ENCODE assay signal across 1 cellular context in genomic region chr14:61837336-61838229, GRCh38.
TF ChIP-seq lines count a peak whose summit lies in the region.

No MANE protein-coding gene starts in this region.

TF ChIP-seq in GM12878, 131 proteins besides CTCF, POLR2A, EP300 and RAD21 (continued from another document):
- TF ChIP-seq CEBPZ (IDR thresholded peaks at IDR 0.05; ENCODE audit: low read depth, low read length) (no peak), NBN (IDR thresholded peaks at IDR 0.05) (0 out of 2 replicates have a peak, but pooled peaks have one; percentile 32), FOXM1 (IDR thresholded peaks at IDR 0.05; ENCODE audit: low read depth, low read length) (0 out of 2 replicates have a peak, but pooled peaks have one; percentile 27), YY1 (IDR thresholded peaks at IDR 0.05; ENCODE audit: low read depth, low read length) (peak; percentile 69), ZNF207 (IDR thresholded peaks at IDR 0.05; ENCODE audit: borderline replicate concordance) (no peak), CBFB (IDR thresholded peaks at IDR 0.05; ENCODE audit: low read depth) (no peak), EED (IDR thresholded peaks at IDR 0.05; ENCODE audit: low read depth) (no peak), IKZF1 (conservative IDR thresholded peaks at IDR 0.05) (peak; percentile 16; the same call in 1 of the 2 replicates), E4F1 (IDR thresholded peaks at IDR 0.05; ENCODE audit: borderline replicate concordance, partially characterized antibody) (no peak), FOS (IDR thresholded peaks at IDR 0.05; ENCODE audit: borderline replicate concordance, extremely low read depth, insufficient read length) (no peak), HSF1 (IDR thresholded peaks at IDR 0.05; ENCODE audit: low read depth, low read length) (no peak), HCFC1 (IDR thresholded peaks at IDR 0.05; ENCODE audit: low read length) (no peak), SPI1 (IDR thresholded peaks at IDR 0.05; ENCODE audit: borderline replicate concordance, insufficient read depth, low read depth, low read length) (peak; percentile 31; the same call in 1 of the 2 replicates), MEF2A (IDR thresholded peaks at IDR 0.05; ENCODE audit: insufficient read depth, low read depth, low read length) (no peak), MYC (IDR thresholded peaks at IDR 0.05; ENCODE audit: insufficient read depth, insufficient read length, insufficient replicate concordance, low read length, severe bottlenecking) (no peak), SMC3 (IDR thresholded peaks at IDR 0.05; ENCODE audit: borderline replicate concordance, low read length) (peak; percentile 99), IRF4 (IDR thresholded peaks at IDR 0.05; ENCODE audit: low read depth, low read length) (no peak)
- TF ChIP-seq, protein P1, sequence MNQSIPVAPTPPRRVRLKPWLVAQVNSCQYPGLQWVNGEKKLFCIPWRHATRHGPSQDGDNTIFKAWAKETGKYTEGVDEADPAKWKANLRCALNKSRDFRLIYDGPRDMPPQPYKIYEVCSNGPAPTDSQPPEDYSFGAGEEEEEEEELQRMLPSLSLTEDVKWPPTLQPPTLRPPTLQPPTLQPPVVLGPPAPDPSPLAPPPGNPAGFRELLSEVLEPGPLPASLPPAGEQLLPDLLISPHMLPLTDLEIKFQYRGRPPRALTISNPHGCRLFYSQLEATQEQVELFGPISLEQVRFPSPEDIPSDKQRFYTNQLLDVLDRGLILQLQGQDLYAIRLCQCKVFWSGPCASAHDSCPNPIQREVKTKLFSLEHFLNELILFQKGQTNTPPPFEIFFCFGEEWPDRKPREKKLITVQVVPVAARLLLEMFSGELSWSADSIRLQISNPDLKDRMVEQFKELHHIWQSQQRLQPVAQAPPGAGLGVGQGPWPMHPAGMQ (IDR thresholded peaks at IDR 0.05; ENCODE audit: borderline replicate concordance), result no peak
- TF ChIP-seq, protein P2, sequence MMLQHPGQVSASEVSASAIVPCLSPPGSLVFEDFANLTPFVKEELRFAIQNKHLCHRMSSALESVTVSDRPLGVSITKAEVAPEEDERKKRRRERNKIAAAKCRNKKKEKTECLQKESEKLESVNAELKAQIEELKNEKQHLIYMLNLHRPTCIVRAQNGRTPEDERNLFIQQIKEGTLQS (IDR thresholded peaks at IDR 0.05; ENCODE audit: borderline replicate concordance, extremely low read depth, low read depth, low read length), result peak; percentile 35; the same call in 1 of the 2 replicates
